Comparison of ENCODE assay signal across 20 cellular contexts in the genomic region with DNA sequence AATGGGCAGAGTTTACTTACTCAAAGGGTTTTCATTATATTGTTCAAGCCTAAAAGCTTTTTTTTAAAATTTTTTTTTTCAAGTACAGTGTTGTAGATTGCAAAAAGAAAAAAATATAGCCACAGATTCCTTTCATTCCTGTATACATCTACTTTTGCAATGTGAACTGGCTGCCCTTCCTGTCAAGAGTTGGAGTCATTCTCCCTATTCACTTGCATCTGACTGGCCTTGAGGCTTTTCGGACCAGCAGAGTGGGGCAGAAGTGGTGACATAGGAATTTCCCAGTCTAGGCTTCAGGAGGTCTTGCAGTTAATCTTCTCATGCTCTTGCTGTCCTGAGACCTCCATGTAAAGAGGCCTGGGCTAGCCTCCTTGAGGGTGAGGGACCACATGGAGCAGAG.
DNase-seq lines count a peak whose midpoint lies in the region; ATAC-seq, FAIRE-seq and TF ChIP-seq lines count a peak whose summit lies in the region.
"Had no signal": no experiment of that assay in that cellular context is flagged by ENCODE, and none has a peak within 500 bp of the region (broad histone marks: within the 10 kb centered on the region; RNA-seq: fewer than 3 reads in every experiment).

No MANE protein-coding gene starts in this region.

- H3K9me3 Mint-ChIP-seq in MCF 10A (ENCODE audit: unreplicated experiment) (no peaks in the 10 kb centered on the region), astrocyte (ENCODE audit: unreplicated experiment) (no peaks in the 10 kb centered on the region), osteocyte (ENCODE audit: unreplicated experiment) (no peaks in the 10 kb centered on the region)

- H3K9ac ChIP-seq in mammary epithelial cell (ENCODE audit: insufficient read depth, low read length): no peak overlapping the region
- H3K9ac ChIP-seq in astrocyte (ENCODE audit: low read length): no peak overlapping the region

- no peak for ATAC-seq in GM18867 (IDR thresholded peaks at IDR 0.05; ENCODE audit: unreplicated experiment)

- intact Hi-C loops in mammary epithelial cell (cut with micrococcal nuclease) (no loop called here), MCF 10A (cut with micrococcal nuclease) (no loop called here), posterior vena cava (cut with DNase I) (no loop called here)

- WGBS in mammary epithelial cell (ENCODE audit: low coverage, missing lambda C conversion rate): 36% methylated on average over 1 of the region's 1 CpG
- 82% methylated on average over 1 of the region's 1 CpG for WGBS in hepatocyte (ENCODE audit: low lambda C conversion rate, missing lambda C conversion rate)

- peak; percentile 75 for DNase-seq in mammary epithelial cell
- DNase-seq in MCF 10A (ENCODE audit: unreplicated experiment): no peak
- DNase-seq in astrocyte (ENCODE audit: low read depth): peak; percentile 43
- DNase-seq in foreskin melanocyte: peak; percentile 73
- no peak for DNase-seq in osteocyte (ENCODE audit: extremely low spot score, unreplicated experiment)
- no peak for DNase-seq in posterior vena cava (ENCODE audit: low spot score)
- DNase-seq in hepatocyte (ENCODE audit: low spot score): no peak
- DNase-seq: COR-L47, HCEC 1CT, NCI-H1092, NCI-H446, NCI-H774, PC-9, Right ventricle myocardium superior had no signal

- H3K79me2 ChIP-seq in mammary epithelial cell (ENCODE audit: insufficient read depth, low read length): no peaks in the 10 kb centered on the region
- no peaks in the 10 kb centered on the region for H3K79me2 ChIP-seq in astrocyte (ENCODE audit: insufficient read depth, low read length)
- H3K79me2 ChIP-seq in hepatocyte: no peaks in the 10 kb centered on the region

- H3K27ac Mint-ChIP-seq in MCF 10A (ENCODE audit: low read depth, unreplicated experiment) (no peak overlapping the region), astrocyte (ENCODE audit: unreplicated experiment) (peak overlapping the region; percentile 56), osteocyte (ENCODE audit: unreplicated experiment) (no peak overlapping the region)
- H3K27ac Mint-ChIP-seq: IgD-negative memory B cell had no signal

- POLR2A ChIA-PET in MCF 10A (lab: Yijun Ruan, JAX): no interaction called here

- in situ Hi-C loops in mammary epithelial cell (cut with MboI; ENCODE audit: low sequenced_read_pairs in 2 of 2): no loop called here

- no TSS peak for BruUV-seq in mammary epithelial cell (replicated peaks; lab: Mats Ljungman, UMichigan)
- no TSS peak for BruUV-seq in MCF 10A (replicated peaks; lab: Mats Ljungman, UMichigan)

- H4K20me1 ChIP-seq in mammary epithelial cell (ENCODE audit: insufficient read depth, low read length) (no peaks in the 10 kb centered on the region), astrocyte (ENCODE audit: insufficient read depth, low read length) (no peaks in the 10 kb centered on the region), hepatocyte (ENCODE audit: insufficient read depth, poor library complexity, severe bottlenecking) (no peaks in the 10 kb centered on the region)

- H3K4me3 ChIP-seq in mammary epithelial cell (replicated peaks in 1 of 3; ENCODE audit: insufficient read depth in 1 of 3, low read depth in 2 of 3, low read length in 3 of 3) (no peak overlapping the region), astrocyte (ENCODE audit: insufficient read depth, low read depth, low read length) (no peak overlapping the region), hepatocyte (no peak overlapping the region)
- H3K4me3 ChIP-seq: PC-9 had no signal

- H3K9me2 ChIP-seq in hepatocyte (replicated peaks; ENCODE audit: insufficient read depth): no peaks in the 10 kb centered on the region

- H3K36me3 ChIP-seq in mammary epithelial cell (ENCODE audit: insufficient read depth, low read length): no peaks in the 10 kb centered on the region
- H3K36me3 ChIP-seq in astrocyte (ENCODE audit: insufficient read depth, low read length): no peaks in the 10 kb centered on the region
- H3K36me3 ChIP-seq in hepatocyte (replicated peaks; ENCODE audit: insufficient read depth, low read depth): no peaks in the 10 kb centered on the region

- FAIRE-seq in astrocyte (lab: Jason Lieb, UNC): no peak
- FAIRE-seq: GM12891, GM19239 had no signal

- peak overlapping the region; percentile 48 for H2AFZ ChIP-seq in mammary epithelial cell (ENCODE audit: low read depth, low read length)
- H2AFZ ChIP-seq in astrocyte (ENCODE audit: low read depth, low read length): no peak overlapping the region
- no peak overlapping the region for H2AFZ ChIP-seq in hepatocyte
- H2AFZ ChIP-seq: PC-9 had no signal

- H3K4me2 ChIP-seq in mammary epithelial cell (ENCODE audit: insufficient read depth, low read depth, low read length) (peak overlapping the region; percentile 35), astrocyte (ENCODE audit: low read length) (no peak overlapping the region), hepatocyte (no peak overlapping the region)
- H3K4me2 ChIP-seq: PC-9 had no signal

- peaks cover 37% of the 10 kb centered on the region for H3K4me1 ChIP-seq in mammary epithelial cell (ENCODE audit: insufficient read depth, low read length)
- no peaks in the 10 kb centered on the region for H3K4me1 ChIP-seq in astrocyte (ENCODE audit: insufficient read depth, low read length)
- H3K4me1 ChIP-seq in hepatocyte (ENCODE audit: insufficient read depth): no peaks in the 10 kb centered on the region

- H3K4me1 Mint-ChIP-seq in MCF 10A (ENCODE audit: insufficient read depth, unreplicated experiment) (no peaks in the 10 kb centered on the region), astrocyte (ENCODE audit: low read depth, unreplicated experiment) (peaks cover 10% of the 10 kb centered on the region), osteocyte (ENCODE audit: unreplicated experiment) (peaks cover 3% of the 10 kb centered on the region)

- dilution Hi-C loops in mammary epithelial cell (cut with HindIII; ENCODE audit: low sequenced_read_pairs): loop anchor here (5.0 kb wide), 1 partner anchor 99 kb away; no protein-coding TSS in a partner anchor

- H3K27ac ChIP-seq in mammary epithelial cell (ENCODE audit: insufficient read depth, low read depth, low read length) (peak overlapping the region; percentile 71), astrocyte (ENCODE audit: low read depth, low read length) (no peak overlapping the region), hepatocyte (no peak overlapping the region)
- H3K27ac ChIP-seq: 22Rv1, C4-2B, PC-9 had no signal

- no peak overlapping the region for H3K4me3 Mint-ChIP-seq in MCF 10A (ENCODE audit: unreplicated experiment)
- no peak overlapping the region for H3K4me3 Mint-ChIP-seq in astrocyte (ENCODE audit: unreplicated experiment)
- H3K4me3 Mint-ChIP-seq in osteocyte (ENCODE audit: unreplicated experiment): no peak overlapping the region
- H3K4me3 Mint-ChIP-seq: IgD-negative memory B cell had no signal

- TF ChIP-seq CTCF in mammary epithelial cell (conservative IDR thresholded peaks at IDR 0.05 in 1 of 2, IDR thresholded peaks at IDR 0.05 in 1 of 2; ENCODE audit: extremely low read depth in 1 of 2, insufficient read depth in 1 of 2, low read depth in 1 of 2, low read length in 2 of 2) (no peak), MCF 10A (IDR thresholded peaks at IDR 0.05; ENCODE audit: unreplicated experiment) (no peak), astrocyte (IDR thresholded peaks at IDR 0.05; ENCODE audit: insufficient read depth, low read depth, low read length) (no peak), osteocyte (IDR thresholded peaks at IDR 0.05) (no peak), hepatocyte (IDR thresholded peaks at IDR 0.05; ENCODE audit: poor library complexity) (no peak)

- CTCF ChIA-PET in mammary epithelial cell (lab: Charles Lee; ENCODE audit: low non-redundant PET): interaction anchor here (0.5 kb wide), 1 partner anchor 16 kb away, joined by 4 read pairs; no protein-coding TSS in a partner anchor
- CTCF ChIA-PET in MCF 10A (lab: Yijun Ruan, JAX): interaction anchor here (0.5 to 1.1 kb wide), 4 partner anchors 14 to 57 kb away, joined by 3 read pairs; no protein-coding TSS in a partner anchor

- H3K27me3 ChIP-seq in mammary epithelial cell (ENCODE audit: insufficient read depth, low read length): no peaks in the 10 kb centered on the region
- no peaks in the 10 kb centered on the region for H3K27me3 ChIP-seq in astrocyte (ENCODE audit: insufficient read depth, low read length)
- no peaks in the 10 kb centered on the region for H3K27me3 ChIP-seq in hepatocyte

- no peaks in the 10 kb centered on the region for H3K27me3 Mint-ChIP-seq in MCF 10A (ENCODE audit: insufficient read depth, unreplicated experiment)
- H3K27me3 Mint-ChIP-seq in astrocyte (ENCODE audit: low read depth, unreplicated experiment): no peaks in the 10 kb centered on the region
- H3K27me3 Mint-ChIP-seq in osteocyte (ENCODE audit: unreplicated experiment): no peaks in the 10 kb centered on the region
- H3K27me3 Mint-ChIP-seq: IgD-negative memory B cell had no signal

- H3K9me3 ChIP-seq in mammary epithelial cell (replicated peaks; ENCODE audit: insufficient read depth, low read length) (peaks cover 3% of the 10 kb centered on the region), astrocyte (ENCODE audit: insufficient read depth, low read depth, low read length) (no peaks in the 10 kb centered on the region), hepatocyte (ENCODE audit: low read depth) (no peaks in the 10 kb centered on the region)

- H3K36me3 Mint-ChIP-seq in MCF 10A (ENCODE audit: insufficient read depth, unreplicated experiment) (no peaks in the 10 kb centered on the region), astrocyte (ENCODE audit: low read depth, unreplicated experiment) (no peaks in the 10 kb centered on the region), osteocyte (ENCODE audit: unreplicated experiment) (no peaks in the 10 kb centered on the region)
- H3K36me3 Mint-ChIP-seq: IgD-negative memory B cell had no signal

Comparison
In these comparisons a context has a peak if more than half of its experiments do, and no peak if none do; other contexts are left out.
1. DNase-seq: peak in mammary epithelial cell (single experiment), astrocyte (single experiment) and foreskin melanocyte (single experiment); none in MCF 10A (single experiment), osteocyte (single experiment), posterior vena cava (single experiment) and hepatocyte (single experiment).